ENCODE assay signal across 2 cellular contexts in genomic region chr3:177062052-177062732, GRCh38.
TF ChIP-seq lines count a peak whose summit lies in the region.

No MANE protein-coding gene starts in this region.

TF ChIP-seq in IMR-90, 13 proteins besides CTCF, POLR2A, EP300 and RAD21 (continued from another document):
- TF ChIP-seq ELK1 (IDR thresholded peaks at IDR 0.05; ENCODE audit: borderline replicate concordance, low read depth, low read length) (no peak), USF2 (IDR thresholded peaks at IDR 0.05; ENCODE audit: low read depth, low read length) (no peak)

TF ChIP-seq in WTC11, 78 proteins besides CTCF, POLR2A, EP300 and RAD21:
- TF ChIP-seq ZBTB43 (CRISPR knock-in tag; IDR thresholded peaks at IDR 0.05) (no peak), ZNF219 (CRISPR knock-in tag; IDR thresholded peaks at IDR 0.05; ENCODE audit: borderline replicate concordance) (no peak), MLX (CRISPR knock-in tag; IDR thresholded peaks at IDR 0.05) (no peak), SMAD4 (CRISPR knock-in tag; IDR thresholded peaks at IDR 0.05) (no peak), TEAD1 (CRISPR knock-in tag; IDR thresholded peaks at IDR 0.05) (no peak), ZNF396 (CRISPR knock-in tag; IDR thresholded peaks at IDR 0.05; ENCODE audit: borderline replicate concordance) (no peak), OVOL2 (CRISPR knock-in tag; IDR thresholded peaks at IDR 0.05; ENCODE audit: borderline replicate concordance) (no peak), STAT6 (CRISPR knock-in tag; conservative IDR thresholded peaks at IDR 0.05; ENCODE audit: low read depth) (no peak), NFE2L1 (CRISPR knock-in tag; IDR thresholded peaks at IDR 0.05) (no peak), HMGXB4 (CRISPR knock-in tag; IDR thresholded peaks at IDR 0.05) (no peak), ZNF232 (CRISPR knock-in tag; IDR thresholded peaks at IDR 0.05) (no peak), ATF1 (CRISPR knock-in tag; IDR thresholded peaks at IDR 0.05) (no peak), E2F5 (CRISPR knock-in tag; IDR thresholded peaks at IDR 0.05) (no peak), ZNF281 (CRISPR knock-in tag; IDR thresholded peaks at IDR 0.05) (no peak), ATF2 (CRISPR knock-in tag; IDR thresholded peaks at IDR 0.05; ENCODE audit: borderline replicate concordance, low read depth) (no peak), JUN (CRISPR knock-in tag; IDR thresholded peaks at IDR 0.05) (no peak), GABPB1 (CRISPR knock-in tag; IDR thresholded peaks at IDR 0.05) (no peak), MAX (CRISPR knock-in tag; IDR thresholded peaks at IDR 0.05) (no peak), HMGA2 (CRISPR knock-in tag; IDR thresholded peaks at IDR 0.05) (no peak), CREM (CRISPR knock-in tag; IDR thresholded peaks at IDR 0.05) (no peak)
